In genomic region chr14:91419044-91419397, GRCh38 we compare ENCODE assay signal across 9 cellular contexts. TPM values are rescaled to one million over a fixed set of nuclear protein-coding genes. Genes with fewer than 3 reads are reported as not detected.
DNase-seq lines count a peak whose midpoint lies in the region; ATAC-seq and TF ChIP-seq lines count a peak whose summit lies in the region.
"Had no signal": no experiment of that assay in that cellular context is flagged by ENCODE, and none has a peak within 500 bp of the region (broad histone marks: within the 10 kb centered on the region; RNA-seq: fewer than 3 reads in every experiment).

No MANE protein-coding gene starts in this region.

- H3K4me3 ChIP-seq in left ventricle myocardium inferior (peak overlapping the region; percentile 77), hepatocyte (no peak overlapping the region), tibial artery (peak overlapping the region; percentile 41 to 51)

- H3K4me3 Mint-ChIP-seq in T-cell = peak overlapping the region; percentile 75 to 84 (median 81)

- DNase-seq in left ventricle myocardium inferior = no peak
- DNase-seq in Right ventricle myocardium inferior (ENCODE audit: missing footprints) = no peak
- DNase-seq in T-cell = peak in 22 of 34 experiments; percentile 43 to 78 (median 66)
- no peak for DNase-seq in hepatocyte (ENCODE audit: low spot score)
- no peak for DNase-seq in tibial artery
- no peak for DNase-seq in GF-D8 (lab: John Stamatoyannopoulos, UW)

- H3K36me3 ChIP-seq in left ventricle myocardium inferior (no peaks in the 10 kb centered on the region), hepatocyte (replicated peaks; ENCODE audit: insufficient read depth, low read depth) (no peaks in the 10 kb centered on the region), tibial artery (no peaks in the 10 kb centered on the region)
- H3K36me3 ChIP-seq: prostate gland had no signal

- H3K9me3 ChIP-seq in left ventricle myocardium inferior (replicated peaks) (no peaks in the 10 kb centered on the region), hepatocyte (ENCODE audit: low read depth) (no peaks in the 10 kb centered on the region), tibial artery (no peaks in the 10 kb centered on the region)
- H3K9me3 ChIP-seq: prostate gland had no signal

- peak overlapping the region; percentile 90 to 96 for H3K27ac Mint-ChIP-seq in T-cell

- no peaks in the 10 kb centered on the region for H3K27me3 Mint-ChIP-seq in T-cell

- H4K20me1 ChIP-seq in hepatocyte (ENCODE audit: insufficient read depth, poor library complexity, severe bottlenecking) = no peaks in the 10 kb centered on the region

- H2AFZ ChIP-seq in hepatocyte = no peak overlapping the region

- ATAC-seq in Right ventricle myocardium inferior = no peak
- peak in 3 of 4 experiments; percentile 12 to 24 (median 14) for ATAC-seq in T-cell (replicated peaks in 1 of 4)
- no peak for ATAC-seq in HG02970 (IDR thresholded peaks at IDR 0.05; ENCODE audit: low FRiP score, unreplicated experiment)
- ATAC-seq in esophagus mucosa = no peak

- intact Hi-C loops in left ventricle myocardium inferior (cut with micrococcal nuclease) = loop anchor here (5.0 kb wide), 1 partner anchor 97 kb away; no protein-coding TSS in a partner anchor
- intact Hi-C loops in Right ventricle myocardium inferior (cut with DNase I) = loop anchor here (10.0 kb wide), 1 partner anchor 54 kb away; no protein-coding TSS in a partner anchor
- intact Hi-C loops in tibial artery (cut with DNase I; ENCODE audit: low total_unique reads) = loop anchor here (5.0 kb wide), 1 partner anchor 97 kb away; no protein-coding TSS in a partner anchor

- H3K4me1 Mint-ChIP-seq in T-cell = peaks cover 26 to 35% (median 34%) of the 10 kb centered on the region in 3 donors

- H3K4me2 ChIP-seq in hepatocyte = peak overlapping the region; percentile 88

- CTCF ChIA-PET in T-cell (lab: Charles Lee) = interaction anchor here (0.7 to 1.8 kb wide), 5 partner anchors 69 to 530 kb away, joined by 4 to 17 read pairs (median 7); no protein-coding TSS in a partner anchor

- H3K27ac ChIP-seq in left ventricle myocardium inferior (replicated peaks) (no peak overlapping the region), hepatocyte (no peak overlapping the region), tibial artery (no peak overlapping the region)
- H3K27ac ChIP-seq: prostate gland had no signal

- H3K79me2 ChIP-seq in hepatocyte = peaks cover 9% of the 10 kb centered on the region

- POLR2A ChIA-PET in T-cell (lab: Charles Lee) = interaction anchor here in 1 of 2 donors (0.7 kb wide), 1 partner anchor 8 kb away, joined by 3 read pairs; no protein-coding TSS in a partner anchor

- H3K27me3 ChIP-seq in left ventricle myocardium inferior (ENCODE audit: low read depth) (peaks cover 45% of the 10 kb centered on the region), hepatocyte (no peaks in the 10 kb centered on the region), tibial artery (peaks cover 0 to 25% of the 10 kb centered on the region in 2 donors)

- no peaks in the 10 kb centered on the region for H3K9me3 Mint-ChIP-seq in T-cell

- H3K4me1 ChIP-seq in left ventricle myocardium inferior (peaks cover 28% of the 10 kb centered on the region), hepatocyte (ENCODE audit: insufficient read depth) (peaks cover 27% of the 10 kb centered on the region), tibial artery (peaks cover 0 to 27% (median 19%) of the 10 kb centered on the region in 4 donors)

- TF ChIP-seq CTCF in left ventricle myocardium inferior (IDR thresholded peaks at IDR 0.05; ENCODE audit: borderline replicate concordance) (no peak), hepatocyte (IDR thresholded peaks at IDR 0.05; ENCODE audit: poor library complexity) (no peak), tibial artery (IDR thresholded peaks at IDR 0.05) (no peak)

- H3K36me3 Mint-ChIP-seq in T-cell = peaks cover 18% of the 10 kb centered on the region

- no peaks in the 10 kb centered on the region for H3K9me2 ChIP-seq in hepatocyte (replicated peaks; ENCODE audit: insufficient read depth)

- WGBS in hepatocyte (ENCODE audit: low lambda C conversion rate, missing lambda C conversion rate) = 69% methylated on average over 12 of the region's 12 CpGs

RNA-seq across cellular contexts. Expression of gene CCDC88C, which starts 1.4 kb away (rescaled TPM):
- total RNA-seq in left ventricle myocardium inferior (2.8 TPM), Right ventricle myocardium inferior (3.6 TPM), T-cell (100 to 1,000 TPM; 260 to 368 (median 275) TPM), hepatocyte (4.7 and 11.3 TPM in 2 replicates), esophagus mucosa (26.7 TPM)
- polyA plus RNA-seq in hepatocyte = 4.3 and 5.9 TPM in 2 replicates

Comparison
In these comparisons a context has a peak if more than half of its experiments do, and no peak if none do; other contexts are left out.
1. DNase-seq: peak in T-cell (22 of 34); none in left ventricle myocardium inferior (single experiment), Right ventricle myocardium inferior (single experiment), hepatocyte (single experiment), tibial artery (0 of 2) and GF-D8 (single experiment).
2. ATAC-seq: peak in T-cell (3 of 4); none in Right ventricle myocardium inferior (single experiment), HG02970 (single experiment) and esophagus mucosa (single experiment).